In genomic region chr10:119468542-119469324, GRCh38 we compare ENCODE assay signal across 16 cellular contexts.
DNase-seq lines count a peak whose midpoint lies in the region; ATAC-seq and TF ChIP-seq lines count a peak whose summit lies in the region.
"Had no signal": no experiment of that assay in that cellular context is flagged by ENCODE, and none has a peak within 500 bp of the region (broad histone marks: within the 10 kb centered on the region; RNA-seq: fewer than 3 reads in every experiment).

No MANE protein-coding gene starts in this region.

- H3K4me2 ChIP-seq in DND-41 (ENCODE audit: insufficient read depth, low read length) (no peak overlapping the region), Karpas-422 (ENCODE audit: low read depth, low read length, poor library complexity, severe bottlenecking) (no peak overlapping the region)
- H3K4me2 ChIP-seq: A549 had no signal

- H3K27me3 Mint-ChIP-seq in chondrocyte (ENCODE audit: low read depth), result peaks cover 24% of the 10 kb centered on the region
- H3K27me3 Mint-ChIP-seq in progenitor cell of endocrine pancreas, result peaks cover 21% of the 10 kb centered on the region
- peaks cover 16% of the 10 kb centered on the region for H3K27me3 Mint-ChIP-seq in activated CD4-positive, alpha-beta memory T cell treated with anti-CD3 and anti-CD28 coated beads, Interleukin-2, amount 10 ng/mL, durations not matched to agents 7 days and 5 days

- H3K9ac ChIP-seq in DND-41 (ENCODE audit: low read depth, low read length) (no peak overlapping the region), Karpas-422 (ENCODE audit: low read length) (no peak overlapping the region)

- no peak overlapping the region for H3K27ac Mint-ChIP-seq in chondrocyte (ENCODE audit: unreplicated experiment)
- H3K27ac Mint-ChIP-seq in progenitor cell of endocrine pancreas, result peak overlapping the region; percentile 37
- H3K27ac Mint-ChIP-seq in activated CD4-positive, alpha-beta memory T cell treated with anti-CD3 and anti-CD28 coated beads, Interleukin-2, amount 10 ng/mL, durations not matched to agents 7 days and 5 days, result no peak overlapping the region

- no peak overlapping the region for H3K4me3 ChIP-seq in DND-41 (ENCODE audit: low read depth in 1 of 2, low read length in 2 of 2)
- no peak overlapping the region for H3K4me3 ChIP-seq in Karpas-422 (ENCODE audit: low read length)
- no peak overlapping the region for H3K4me3 ChIP-seq in effector memory CD4-positive, alpha-beta T cell (ENCODE audit: insufficient read depth, low read depth, low read length, poor library complexity, severe bottlenecking)
- H3K4me3 ChIP-seq: A549, GM12878 had no signal

- CTCF ChIA-PET in activated CD4-positive, alpha-beta memory T cell treated with anti-CD3 and anti-CD28 coated beads, Interleukin-2, amount 10 ng/mL, durations not matched to agents 7 days and 5 days (lab: Charles Lee), result no interaction called here

- H3K79me2 ChIP-seq in DND-41 (ENCODE audit: insufficient read depth, low read length), result no peaks in the 10 kb centered on the region
- H3K79me2 ChIP-seq in Karpas-422 (ENCODE audit: low read length), result no peaks in the 10 kb centered on the region

- TF ChIP-seq CTCF in DND-41 (IDR thresholded peaks at IDR 0.05; ENCODE audit: borderline replicate concordance, extremely low read depth, low read length, poor library complexity, severe bottlenecking), result no peak
- TF ChIP-seq CTCF in chondrocyte (IDR thresholded peaks at IDR 0.05), result no peak
- no peak for TF ChIP-seq CTCF in progenitor cell of endocrine pancreas (IDR thresholded peaks at IDR 0.05; ENCODE audit: unreplicated experiment)

- H3K27me3 ChIP-seq in DND-41 (ENCODE audit: insufficient read depth, low read length, poor library complexity) (no peaks in the 10 kb centered on the region), Karpas-422 (ENCODE audit: low read length) (no peaks in the 10 kb centered on the region)
- H3K27me3 ChIP-seq in effector memory CD4-positive, alpha-beta T cell (replicated peaks; ENCODE audit: control insufficient read depth, insufficient read depth, low read length, poor library complexity, severe bottlenecking), result no peaks in the 10 kb centered on the region
- H3K27me3 ChIP-seq: BE2C had no signal

- no peak overlapping the region for H3K4me3 Mint-ChIP-seq in chondrocyte (ENCODE audit: unreplicated experiment)
- no peak overlapping the region for H3K4me3 Mint-ChIP-seq in progenitor cell of endocrine pancreas (ENCODE audit: low read depth)
- no peak overlapping the region for H3K4me3 Mint-ChIP-seq in activated CD4-positive, alpha-beta memory T cell treated with anti-CD3 and anti-CD28 coated beads, Interleukin-2, amount 10 ng/mL, durations not matched to agents 7 days and 5 days
- H3K4me3 Mint-ChIP-seq: CD8-positive, alpha-beta memory T cell had no signal

- ATAC-seq in DND-41 (ENCODE audit: insufficient read depth, low read depth), result peak; percentile 34; the same call in 2 of the 3 replicates
- ATAC-seq: GM12878 had no signal

- H3K27ac ChIP-seq in DND-41 (ENCODE audit: low read length) (no peak overlapping the region), Karpas-422 (ENCODE audit: low read length) (no peak overlapping the region)
- H3K27ac ChIP-seq in effector memory CD4-positive, alpha-beta T cell (ENCODE audit: insufficient read depth, low read length, poor library complexity, severe bottlenecking), result no peak overlapping the region
- H3K27ac ChIP-seq: A549, HL-60 had no signal

- H3K4me1 ChIP-seq in DND-41 (ENCODE audit: insufficient read depth, low read length) (no peaks in the 10 kb centered on the region), Karpas-422 (ENCODE audit: low read length) (peaks cover 26% of the 10 kb centered on the region)
- H3K4me1 ChIP-seq in effector memory CD4-positive, alpha-beta T cell (ENCODE audit: control insufficient read depth, insufficient read depth, low read length, poor library complexity, severe bottlenecking), result peaks cover 9% of the 10 kb centered on the region
- H3K4me1 ChIP-seq: A549, BE2C, Caco-2 had no signal

- DNase-seq in DND-41 (no peak), Karpas-422 (peak; percentile 57), chondrocyte (ENCODE audit: low spot score) (peak; percentile 62), progenitor cell of endocrine pancreas (ENCODE audit: low spot score, unreplicated experiment) (no peak), H4 (ENCODE audit: low spot score) (no peak)
- no peak for DNase-seq in activated CD4-positive, alpha-beta memory T cell treated with anti-CD3 and anti-CD28 coated beads, Interleukin-2, amount 10 ng/mL, durations not matched to agents 7 days and 5 days
- DNase-seq in effector memory CD4-positive, alpha-beta T cell, result no peak
- DNase-seq: BE2C; Caco-2; CD8-positive, alpha-beta memory T cell; GOT3; HCEC 1CT; KBM-7 had no signal

- H3K9me3 ChIP-seq in DND-41 (ENCODE audit: insufficient read depth, low read length, severe bottlenecking) (peaks cover under 1% of the 10 kb centered on the region), Karpas-422 (ENCODE audit: low read length) (no peaks in the 10 kb centered on the region)
- H3K9me3 ChIP-seq in effector memory CD4-positive, alpha-beta T cell (ENCODE audit: control insufficient read depth, low read length), result no peaks in the 10 kb centered on the region
- H3K9me3 ChIP-seq: A549, BE2C, Caco-2 had no signal

- POLR2A ChIA-PET in activated CD4-positive, alpha-beta memory T cell treated with anti-CD3 and anti-CD28 coated beads, Interleukin-2, amount 10 ng/mL, durations not matched to agents 7 days and 5 days (lab: Charles Lee), result interaction anchor here (1.2 kb wide), 1 partner anchor 9 kb away, joined by 3 read pairs; no protein-coding TSS in a partner anchor

- H3K36me3 Mint-ChIP-seq in chondrocyte (ENCODE audit: low read depth) (no peaks in the 10 kb centered on the region), progenitor cell of endocrine pancreas (ENCODE audit: insufficient read depth) (no peaks in the 10 kb centered on the region)
- no peaks in the 10 kb centered on the region for H3K36me3 Mint-ChIP-seq in activated CD4-positive, alpha-beta memory T cell treated with anti-CD3 and anti-CD28 coated beads, Interleukin-2, amount 10 ng/mL, durations not matched to agents 7 days and 5 days (ENCODE audit: low read depth)

- no peaks in the 10 kb centered on the region for H3K9me3 Mint-ChIP-seq in chondrocyte (ENCODE audit: low read depth)
- peaks cover under 1% of the 10 kb centered on the region for H3K9me3 Mint-ChIP-seq in progenitor cell of endocrine pancreas (ENCODE audit: low read depth)
- peaks cover 1% of the 10 kb centered on the region for H3K9me3 Mint-ChIP-seq in activated CD4-positive, alpha-beta memory T cell treated with anti-CD3 and anti-CD28 coated beads, Interleukin-2, amount 10 ng/mL, durations not matched to agents 7 days and 5 days
- H3K9me3 Mint-ChIP-seq: CD8-positive, alpha-beta memory T cell had no signal

- H3K36me3 ChIP-seq in DND-41 (ENCODE audit: insufficient read depth, low read length) (no peaks in the 10 kb centered on the region), Karpas-422 (ENCODE audit: insufficient read depth, low read length) (no peaks in the 10 kb centered on the region)
- H3K36me3 ChIP-seq in effector memory CD4-positive, alpha-beta T cell (ENCODE audit: control insufficient read depth, insufficient read depth, low read length), result no peaks in the 10 kb centered on the region
- H3K36me3 ChIP-seq: BE2C had no signal

- no peaks in the 10 kb centered on the region for H3K4me1 Mint-ChIP-seq in chondrocyte (ENCODE audit: low read depth)
- H3K4me1 Mint-ChIP-seq in progenitor cell of endocrine pancreas (ENCODE audit: low read depth), result no peaks in the 10 kb centered on the region
- peaks cover 26% of the 10 kb centered on the region for H3K4me1 Mint-ChIP-seq in activated CD4-positive, alpha-beta memory T cell treated with anti-CD3 and anti-CD28 coated beads, Interleukin-2, amount 10 ng/mL, durations not matched to agents 7 days and 5 days

- H2AFZ ChIP-seq in DND-41 (ENCODE audit: low read depth, low read length) (no peak overlapping the region), Karpas-422 (ENCODE audit: low read length) (no peak overlapping the region)

- H4K20me1 ChIP-seq in DND-41 (ENCODE audit: insufficient read depth, low read length) (no peaks in the 10 kb centered on the region), Karpas-422 (ENCODE audit: insufficient read depth, low read depth, low read length) (no peaks in the 10 kb centered on the region)

- H3K9me2 ChIP-seq in Karpas-422 (replicated peaks; ENCODE audit: insufficient read depth, low read length), result no peaks in the 10 kb centered on the region

Comparison
In these comparisons a context has a peak if more than half of its experiments do, and no peak if none do; other contexts are left out.
1. DNase-seq: peak in Karpas-422 (single experiment) and chondrocyte (single experiment); none in DND-41 (single experiment), progenitor cell of endocrine pancreas (single experiment), activated CD4-positive, alpha-beta memory T cell treated with anti-CD3 and anti-CD28 coated beads, Interleukin-2, amount 10 ng/mL, durations not matched to agents 7 days and 5 days (single experiment), effector memory CD4-positive, alpha-beta T cell (0 of 3) and H4 (single experiment).